In genomic region chr19:16088985-16089846, GRCh38 we compare ENCODE assay signal across 14 cellular contexts. TPM values are rescaled to one million over a fixed set of nuclear protein-coding genes. Genes with fewer than 3 reads are reported as not detected.
DNase-seq lines count a peak whose midpoint lies in the region; ATAC-seq and TF ChIP-seq lines count a peak whose summit lies in the region.
"Had no signal": no experiment of that assay in that cellular context is flagged by ENCODE, and none has a peak within 500 bp of the region (broad histone marks: within the 10 kb centered on the region; RNA-seq: fewer than 3 reads in every experiment).

No MANE protein-coding gene starts in this region.

- TF ChIP-seq POLR2A in erythroblast (IDR thresholded peaks at IDR 0.05; ENCODE audit: low read length) = peak; percentile 5

- no peaks in the 10 kb centered on the region for H3K9me3 Mint-ChIP-seq in CD4-positive, CD25-positive, alpha-beta regulatory T cell
- H3K9me3 Mint-ChIP-seq: activated naive CD4-positive, alpha-beta T cell treated with anti-CD3 and anti-CD28 coated beads, Interleukin-2, amount 50 U/mL, for 24 hours had no signal

- H3K27me3 Mint-ChIP-seq in CD4-positive, CD25-positive, alpha-beta regulatory T cell = no peaks in the 10 kb centered on the region
- H3K27me3 Mint-ChIP-seq: activated naive CD4-positive, alpha-beta T cell treated with anti-CD3 and anti-CD28 coated beads, Interleukin-2, amount 50 U/mL, for 24 hours had no signal

- H3K4me3 Mint-ChIP-seq in CD4-positive, CD25-positive, alpha-beta regulatory T cell = peak overlapping the region in 2 of 4 donors; percentile 28 to 68
- H3K4me3 Mint-ChIP-seq: activated naive CD4-positive, alpha-beta T cell treated with anti-CD3 and anti-CD28 coated beads, Interleukin-2, amount 50 U/mL, for 24 hours had no signal

- H3K27ac ChIP-seq in CD4-positive, CD25-positive, alpha-beta regulatory T cell (ENCODE audit: insufficient read depth, low read length, poor library complexity, severe bottlenecking) = peak overlapping the region; percentile 34
- H3K27ac ChIP-seq in osteoblast (ENCODE audit: low read depth, low read length) (peak overlapping the region; percentile 25), heart right ventricle (no peak overlapping the region)

- in situ Hi-C loops in GM13977 (cut with MboI; ENCODE audit: low pct_unique_long_range_greater_than_20kb, low sequenced_read_pairs, unreplicated experiment) = no loop called here

- peaks cover 12 to 48% (median 20%) of the 10 kb centered on the region in 4 donors for H3K4me1 Mint-ChIP-seq in CD4-positive, CD25-positive, alpha-beta regulatory T cell

- peak; percentile 4; the same call in 1 of the 2 replicates for TF ChIP-seq RAD21 in Ishikawa (IDR thresholded peaks at IDR 0.05; ENCODE audit: low read depth)

- no peaks in the 10 kb centered on the region for H3K27me3 ChIP-seq in CD4-positive, CD25-positive, alpha-beta regulatory T cell (ENCODE audit: control insufficient read depth, insufficient read depth, low read length)
- H3K27me3 ChIP-seq in osteoblast (ENCODE audit: insufficient read depth, low read length) = no peaks in the 10 kb centered on the region
- H3K27me3 ChIP-seq in H7 (ENCODE audit: control insufficient read depth, insufficient read depth, low read length) = no peaks in the 10 kb centered on the region
- H3K27me3 ChIP-seq in heart right ventricle = no peaks in the 10 kb centered on the region

- H3K79me2 ChIP-seq in osteoblast (ENCODE audit: insufficient read depth, low read length) = peaks cover 84% of the 10 kb centered on the region

- H3K27ac Mint-ChIP-seq in CD4-positive, CD25-positive, alpha-beta regulatory T cell = peak overlapping the region in 1 of 3 donors; percentile 72

- H3K4me3 ChIP-seq in CD4-positive, CD25-positive, alpha-beta regulatory T cell (ENCODE audit: low read depth, low read length) = no peak overlapping the region
- H3K4me3 ChIP-seq in osteoblast (ENCODE audit: insufficient read depth, low read length) (no peak overlapping the region), H7 (ENCODE audit: insufficient read depth, low read depth, low read length) (no peak overlapping the region), heart right ventricle (no peak overlapping the region)

- TF ChIP-seq CTCF in osteoblast (IDR thresholded peaks at IDR 0.05; ENCODE audit: extremely low read depth, low read depth, low read length) (no peak), GM13977 (IDR thresholded peaks at IDR 0.05; ENCODE audit: extremely low read depth, insufficient read depth, missing control alignments) (no peak), heart right ventricle (IDR thresholded peaks at IDR 0.05) (no peak)

- H3K4me2 ChIP-seq in osteoblast (ENCODE audit: insufficient read depth, low read length) = no peak overlapping the region

- no peak overlapping the region for H2AFZ ChIP-seq in osteoblast (ENCODE audit: low read length)

- H4K20me1 ChIP-seq in osteoblast (ENCODE audit: insufficient read depth, low read length) = peaks cover 67% of the 10 kb centered on the region

- H3K4me1 ChIP-seq in CD4-positive, CD25-positive, alpha-beta regulatory T cell (ENCODE audit: control insufficient read depth, insufficient read depth, low read length, poor library complexity, severe bottlenecking) = peaks cover 31% of the 10 kb centered on the region
- H3K4me1 ChIP-seq in osteoblast (ENCODE audit: insufficient read depth, low read length) = peaks cover 17% of the 10 kb centered on the region
- H3K4me1 ChIP-seq in heart right ventricle = peaks cover 0 to 43% (median 25%) of the 10 kb centered on the region in 9 donors

- intact Hi-C loops in heart right ventricle (cut with DNase I) = no loop called here

- 71 to 76% methylated on average over 11 of the region's 11 CpGs for WGBS in heart right ventricle, 2 donors

- DNase-seq in CD4-positive, CD25-positive, alpha-beta regulatory T cell = no peak
- DNase-seq in erythroblast (lab: John Stamatoyannopoulos, UW) = no peak
- no peak for DNase-seq in osteoblast (ENCODE audit: insufficient read length, low spot score, missing footprints)
- no peak for DNase-seq in GM13977 (ENCODE audit: low spot score)
- DNase-seq in H7 = no peak
- no peak for DNase-seq in heart right ventricle
- DNase-seq: NCI-H1930, occipital lobe, OCI-M1 had no signal

- H3K36me3 ChIP-seq in CD4-positive, CD25-positive, alpha-beta regulatory T cell (ENCODE audit: control insufficient read depth, insufficient read depth, low read length) = peaks cover 82% of the 10 kb centered on the region
- H3K36me3 ChIP-seq in osteoblast (ENCODE audit: insufficient read depth, low read length) (peaks cover 100% of the 10 kb centered on the region), H7 (replicated peaks; ENCODE audit: control insufficient read depth, insufficient read depth, low read length) (peaks cover 68% of the 10 kb centered on the region), heart right ventricle (peaks cover 3 to 100% (median 79%) of the 10 kb centered on the region in 9 donors)

- peak; percentile 86 for TF ChIP-seq EP300 in Ishikawa (IDR thresholded peaks at IDR 0.05; ENCODE audit: borderline replicate concordance)

- ATAC-seq in CD4-positive, CD25-positive, alpha-beta regulatory T cell (ENCODE audit: low read depth in 2 of 2) = no peak
- ATAC-seq in GM18868 (IDR thresholded peaks at IDR 0.05; ENCODE audit: unreplicated experiment) = no peak
- ATAC-seq in heart right ventricle = no peak

- H3K9me3 ChIP-seq in CD4-positive, CD25-positive, alpha-beta regulatory T cell (ENCODE audit: control insufficient read depth in 2 of 2, low read length in 2 of 2) = no peaks in the 10 kb centered on the region
- H3K9me3 ChIP-seq in osteoblast (ENCODE audit: low read depth, low read length) (no peaks in the 10 kb centered on the region), heart right ventricle (no peaks in the 10 kb centered on the region)

- peaks cover 46% of the 10 kb centered on the region for H3K36me3 Mint-ChIP-seq in CD4-positive, CD25-positive, alpha-beta regulatory T cell

TF ChIP-seq in Ishikawa, 13 proteins besides CTCF, POLR2A, EP300 and RAD21:
- TF ChIP-seq USF1 (IDR thresholded peaks at IDR 0.05) = no peak
- peak; percentile 74 for TF ChIP-seq FOXM1 (IDR thresholded peaks at IDR 0.05; ENCODE audit: borderline replicate concordance, low read depth)
- 0 out of 2 replicates have a peak, but pooled peaks have one; percentile 8 for TF ChIP-seq EGR1 (IDR thresholded peaks at IDR 0.05)
- no peak for TF ChIP-seq MAX (IDR thresholded peaks at IDR 0.05)
- peak; percentile 83 for TF ChIP-seq TEAD4 (IDR thresholded peaks at IDR 0.05)
- TF ChIP-seq ZBTB7A (IDR thresholded peaks at IDR 0.05; ENCODE audit: low read depth) = no peak
- TF ChIP-seq YY1 (IDR thresholded peaks at IDR 0.05; ENCODE audit: low read depth) = peak; percentile 43
- TF ChIP-seq TCF12 (IDR thresholded peaks at IDR 0.05; ENCODE audit: low read depth) = peak; percentile 80
TF ChIP-seq in Ishikawa: peak in this region for 5.

RNA-seq across cellular contexts. Expression of gene TPM4, which starts 12.9 kb away (rescaled TPM):
- total RNA-seq in CD4-positive, CD25-positive, alpha-beta regulatory T cell = 305 TPM
- polyA plus RNA-seq in CD4-positive, CD25-positive, alpha-beta regulatory T cell = 100 to 1,000 TPM; 109 to 163 (median 131) TPM
- total RNA-seq in osteoblast (1,233 and 1,325 TPM in 2 replicates), heart right ventricle (100 to 1,000 TPM in 2 of 10 donors, 10 to 100 TPM in 8; 52.0 to 231 (median 72.5) TPM)
- 429 and 498 TPM in 2 replicates for total RNA-seq in H7 (2014; rRNA removed; shearing (Covaris generic))
- polyA plus RNA-seq in heart right ventricle = 100 to 1,000 TPM; 121 to 195 TPM

RNA-seq across cellular contexts. Expression of gene RAB8A, which starts 22.5 kb away (rescaled TPM):
- total RNA-seq in CD4-positive, CD25-positive, alpha-beta regulatory T cell = 88.1 TPM
- polyA plus RNA-seq in CD4-positive, CD25-positive, alpha-beta regulatory T cell = 10 to 100 TPM; 79.6 to 93.0 (median 87.8) TPM
- total RNA-seq in osteoblast (61.6 and 68.8 TPM in 2 replicates), heart right ventricle (10 to 100 TPM; 16.4 to 47.4 (median 21.0) TPM)
- total RNA-seq in H7 (2014; rRNA removed; shearing (Covaris generic)) = 59.3 and 63.3 TPM in 2 replicates
- polyA plus RNA-seq in heart right ventricle = 10 to 100 TPM; 12.1 to 20.6 TPM

RNA-seq across cellular contexts. Expression of gene HSH2D, which starts 54.3 kb away (rescaled TPM):
- total RNA-seq in CD4-positive, CD25-positive, alpha-beta regulatory T cell = 45.5 TPM
- 10 to 100 TPM in 3 of 4 donors, 1 to 10 TPM in 1; 8.8 to 17.0 (median 12.4) TPM for polyA plus RNA-seq in CD4-positive, CD25-positive, alpha-beta regulatory T cell
- total RNA-seq in osteoblast = 0.36 TPM in 1 of 2 replicates, not detected in the other
- total RNA-seq in H7 (2014; rRNA removed; shearing (Covaris generic)) = 0.07 TPM in 1 of 2 replicates, not detected in the other
- 1 to 10 TPM in 3 of 10 donors, under 1 TPM in 5, not detected in 2; 0.16 to 2.0 (median 0.56) TPM for total RNA-seq in heart right ventricle
- polyA plus RNA-seq in heart right ventricle = under 1 TPM; 0.19 to 0.51 TPM
- total RNA-seq: HT1080, occipital lobe had no signal
- polyA plus RNA-seq: BJ had no signal

Comparison
In these comparisons a context has a peak if more than half of its experiments do, and no peak if none do; other contexts are left out.
1. H3K27ac ChIP-seq: peak in CD4-positive, CD25-positive, alpha-beta regulatory T cell (single experiment) and osteoblast (single experiment); none in heart right ventricle (0 of 10).
2. RNA of gene HSH2D, which starts 54.3 kb away (total RNA-seq): 45.5 TPM in CD4-positive, CD25-positive, alpha-beta regulatory T cell (single experiment); 0.16 to 2.0 TPM in heart right ventricle, 0.36 TPM in osteoblast and 0.07 TPM in H7; every median in the first group is over 10 times any median in the second.